ENCODE assay signal across 8 cellular contexts in the genomic region with DNA sequence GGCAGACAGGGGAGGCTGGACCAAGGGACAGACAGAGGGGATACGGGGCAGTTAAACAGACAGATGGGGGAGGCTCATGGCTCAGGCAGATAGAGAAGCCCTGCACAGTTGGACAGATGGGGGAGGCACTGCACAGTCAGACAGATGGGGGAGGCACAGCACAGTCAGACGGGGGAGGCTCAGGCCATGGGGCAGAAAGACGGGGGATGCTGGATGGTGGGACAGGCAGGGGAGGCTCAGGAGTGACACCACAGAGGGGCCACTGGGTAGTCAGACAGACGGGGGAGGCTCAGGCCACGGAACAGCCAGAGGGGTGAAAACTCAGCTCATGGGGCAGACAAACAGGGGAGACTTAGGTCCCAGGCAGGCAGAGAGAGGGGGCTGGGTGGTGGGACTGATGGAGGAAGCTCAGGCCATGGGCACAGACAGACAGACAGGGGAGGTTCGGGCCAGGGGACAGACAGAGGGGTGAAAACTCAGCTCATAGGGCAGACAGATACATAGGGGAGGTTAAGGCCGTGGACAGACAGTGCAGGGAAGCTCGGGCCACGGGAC. TPM values are rescaled to one million over a fixed set of nuclear protein-coding genes. Genes with fewer than 3 reads are reported as not detected.
A peak's percentile ranks its signal among the peaks of the same experiment; 100 is the strongest.
DNase-seq lines count a peak whose midpoint lies in the region; ATAC-seq, FAIRE-seq and TF ChIP-seq lines count a peak whose summit lies in the region.

No MANE protein-coding gene starts in this region.

- peaks cover 43% of the 10 kb centered on the region for H4K20me1 ChIP-seq in astrocyte (ENCODE audit: insufficient read depth, low read length)

- H3K79me2 ChIP-seq in astrocyte (ENCODE audit: insufficient read depth, low read length): peaks cover 50% of the 10 kb centered on the region

- CTCF ChIA-PET in activated CD8-positive, alpha-beta memory T cell treated with anti-CD3 and anti-CD28 coated beads, Interleukin-2, amount 10 ng/mL, durations not matched to agents 7 days and 5 days (lab: Charles Lee): interaction anchor here (0.8 to 7.1 kb wide), 8 partner anchors 9 to 251 kb away, joined by 3 to 77 read pairs (median 3); no protein-coding TSS in a partner anchor

- peak overlapping the region; percentile 92 for H3K4me3 Mint-ChIP-seq in activated CD8-positive, alpha-beta memory T cell treated with anti-CD3 and anti-CD28 coated beads, Interleukin-2, amount 10 ng/mL, durations not matched to agents 7 days and 5 days
- peak overlapping the region; percentile 99 for H3K4me3 Mint-ChIP-seq in astrocyte (ENCODE audit: unreplicated experiment)

- no peaks in the 10 kb centered on the region for H3K36me3 ChIP-seq in astrocyte (ENCODE audit: insufficient read depth, low read length)
- peaks cover 9% of the 10 kb centered on the region for H3K36me3 ChIP-seq in thymus (ENCODE audit: control insufficient read depth, insufficient read depth)

- peak overlapping the region; percentile 13 for H2AFZ ChIP-seq in astrocyte (ENCODE audit: low read depth, low read length)

- TF ChIP-seq POLR2A in lower leg skin (IDR thresholded peaks at IDR 0.05) (no peak), H54 (IDR thresholded peaks at IDR 0.05; ENCODE audit: low read depth, low read length) (no peak), erythroblast (IDR thresholded peaks at IDR 0.05; ENCODE audit: low read length) (no peak)

- H3K4me1 ChIP-seq in astrocyte (ENCODE audit: insufficient read depth, low read length) (peaks cover 28% of the 10 kb centered on the region), thymus (ENCODE audit: control insufficient read depth, insufficient read depth, low read length) (peaks cover 30% of the 10 kb centered on the region)

- 26 to 30% methylated on average over 9 of the region's 9 CpGs for WGBS in lower leg skin, 2 donors
- 37% methylated on average over 9 of the region's 9 CpGs for WGBS in thymus

- peak overlapping the region; percentile 87 for H3K9ac ChIP-seq in astrocyte (ENCODE audit: low read length)

- H3K27ac Mint-ChIP-seq in activated CD8-positive, alpha-beta memory T cell treated with anti-CD3 and anti-CD28 coated beads, Interleukin-2, amount 10 ng/mL, durations not matched to agents 7 days and 5 days: peak overlapping the region; percentile 84
- H3K27ac Mint-ChIP-seq in astrocyte (ENCODE audit: unreplicated experiment): peak overlapping the region; percentile 85

- H3K4me1 Mint-ChIP-seq in activated CD8-positive, alpha-beta memory T cell treated with anti-CD3 and anti-CD28 coated beads, Interleukin-2, amount 10 ng/mL, durations not matched to agents 7 days and 5 days: peaks cover 38% of the 10 kb centered on the region
- H3K4me1 Mint-ChIP-seq in astrocyte (ENCODE audit: low read depth, unreplicated experiment): peaks cover 25% of the 10 kb centered on the region

- intact Hi-C loops in lower leg skin (cut with DNase I; ENCODE audit: low total_unique reads): no loop called here

- DNase-seq in activated CD8-positive, alpha-beta memory T cell treated with anti-CD3 and anti-CD28 coated beads, Interleukin-2, amount 10 ng/mL, durations not matched to agents 7 days and 5 days: no peak
- DNase-seq in activated CD8-positive, alpha-beta memory T cell treated with anti-CD3 and anti-CD28 coated beads, Interleukin-2, amount 50 U/mL, for 48 hours: no peak
- DNase-seq in astrocyte (ENCODE audit: low read depth) (no peak), lower leg skin (ENCODE audit: low spot score in 2 of 2) (no peak), D721Med (ENCODE audit: insufficient read length, low spot score) (no peak), H54 (ENCODE audit: insufficient read length, low spot score) (no peak), erythroblast (lab: John Stamatoyannopoulos, UW) (no peak)

- H3K4me2 ChIP-seq in astrocyte (ENCODE audit: low read length): peak overlapping the region; percentile 98

- H3K27me3 ChIP-seq in astrocyte (ENCODE audit: insufficient read depth, low read length) (no peaks in the 10 kb centered on the region), thymus (ENCODE audit: control insufficient read depth, insufficient read depth) (no peaks in the 10 kb centered on the region)

- no peak for TF ChIP-seq CTCF in astrocyte (IDR thresholded peaks at IDR 0.05; ENCODE audit: insufficient read depth, low read depth, low read length)
- no peak for TF ChIP-seq CTCF in lower leg skin (IDR thresholded peaks at IDR 0.05)
- no peak for TF ChIP-seq CTCF in D721Med (IDR thresholded peaks at IDR 0.05; ENCODE audit: insufficient read depth, missing control alignments)

- H3K9me3 Mint-ChIP-seq in activated CD8-positive, alpha-beta memory T cell treated with anti-CD3 and anti-CD28 coated beads, Interleukin-2, amount 10 ng/mL, durations not matched to agents 7 days and 5 days (ENCODE audit: low read depth): no peaks in the 10 kb centered on the region
- H3K9me3 Mint-ChIP-seq in astrocyte (ENCODE audit: unreplicated experiment): no peaks in the 10 kb centered on the region

- peak overlapping the region; percentile 53 for H3K27ac ChIP-seq in astrocyte (ENCODE audit: low read depth, low read length)
- peak overlapping the region; percentile 79 for H3K27ac ChIP-seq in thymus (ENCODE audit: low read depth)

- no peaks in the 10 kb centered on the region for H3K27me3 Mint-ChIP-seq in activated CD8-positive, alpha-beta memory T cell treated with anti-CD3 and anti-CD28 coated beads, Interleukin-2, amount 10 ng/mL, durations not matched to agents 7 days and 5 days
- no peaks in the 10 kb centered on the region for H3K27me3 Mint-ChIP-seq in astrocyte (ENCODE audit: low read depth, unreplicated experiment)

- ATAC-seq in activated CD8-positive, alpha-beta memory T cell treated with anti-CD3 and anti-CD28 coated beads, Interleukin-2, amount 10 ng/mL, durations not matched to agents 7 days and 5 days: no peak

- H3K9me3 ChIP-seq in astrocyte (ENCODE audit: insufficient read depth, low read depth, low read length): no peaks in the 10 kb centered on the region
- no peaks in the 10 kb centered on the region for H3K9me3 ChIP-seq in thymus (ENCODE audit: control insufficient read depth)

- peak overlapping the region; percentile 89 for H3K4me3 ChIP-seq in astrocyte (ENCODE audit: insufficient read depth, low read depth, low read length)
- peak overlapping the region; percentile 83 for H3K4me3 ChIP-seq in lower leg skin (ENCODE audit: low read depth, poor library complexity, severe bottlenecking)
- peak overlapping the region; percentile 98 for H3K4me3 ChIP-seq in thymus (ENCODE audit: low read length)

- no peak for FAIRE-seq in astrocyte (lab: Jason Lieb, UNC)
- FAIRE-seq in D721Med (lab: Jason Lieb, UNC): no peak
- FAIRE-seq in H54 (lab: Jason Lieb, UNC): no peak

- H3K36me3 Mint-ChIP-seq in activated CD8-positive, alpha-beta memory T cell treated with anti-CD3 and anti-CD28 coated beads, Interleukin-2, amount 10 ng/mL, durations not matched to agents 7 days and 5 days: peaks cover 2% of the 10 kb centered on the region
- peaks cover 11% of the 10 kb centered on the region for H3K36me3 Mint-ChIP-seq in astrocyte (ENCODE audit: low read depth, unreplicated experiment)

RNA-seq across cellular contexts. Expression of a gene that starts 0.9 kb away (rescaled TPM):
- 10 to 100 TPM; 54.8 to 71.4 TPM for total RNA-seq in activated CD8-positive, alpha-beta memory T cell treated with anti-CD3 and anti-CD28 coated beads, Interleukin-2, amount 10 ng/mL, durations not matched to agents 7 days and 5 days
- total RNA-seq in astrocyte: 181 and 201 TPM in 2 replicates
- 10 to 100 TPM; 43.3 to 98.2 (median 56.3) TPM for total RNA-seq in lower leg skin
- 76.0 TPM for polyA plus RNA-seq in thymus

RNA-seq across cellular contexts. Expression of a gene that starts 16.2 kb away (rescaled TPM):
- total RNA-seq in activated CD8-positive, alpha-beta memory T cell treated with anti-CD3 and anti-CD28 coated beads, Interleukin-2, amount 10 ng/mL, durations not matched to agents 7 days and 5 days: 10 to 100 TPM; 50.7 to 51.7 TPM
- total RNA-seq in astrocyte (55.9 and 63.8 TPM in 2 replicates), lower leg skin (100 to 1,000 TPM; 112 to 135 (median 123) TPM)
- polyA plus RNA-seq in thymus: 111 TPM

RNA-seq across cellular contexts. Expression of a gene that starts 17.5 kb away (rescaled TPM):
- 1 to 10 TPM; 5.7 to 7.2 TPM for total RNA-seq in activated CD8-positive, alpha-beta memory T cell treated with anti-CD3 and anti-CD28 coated beads, Interleukin-2, amount 10 ng/mL, durations not matched to agents 7 days and 5 days
- total RNA-seq in astrocyte (0.68 TPM in 1 of 2 replicates, not detected in the other), lower leg skin (under 1 TPM in 1 of 4 donors, not detected in 3; 0.78 TPM)
- 4.9 TPM for polyA plus RNA-seq in thymus

RNA-seq across cellular contexts. Expression of a gene that starts 28.8 kb away (rescaled TPM):
- total RNA-seq in activated CD8-positive, alpha-beta memory T cell treated with anti-CD3 and anti-CD28 coated beads, Interleukin-2, amount 10 ng/mL, durations not matched to agents 7 days and 5 days: under 1 TPM; 0.15 to 0.23 TPM
- total RNA-seq in astrocyte: 0.09 and 0.10 TPM in 2 replicates
- under 1 TPM in 3 of 4 donors, not detected in 1; 0.19 to 0.52 (median 0.25) TPM for total RNA-seq in lower leg skin
- 0.91 TPM for polyA plus RNA-seq in thymus

RNA-seq across cellular contexts. Expression of a gene that starts 50.2 kb away (rescaled TPM):
- under 1 TPM; 0.26 to 0.54 TPM for total RNA-seq in activated CD8-positive, alpha-beta memory T cell treated with anti-CD3 and anti-CD28 coated beads, Interleukin-2, amount 10 ng/mL, durations not matched to agents 7 days and 5 days
- total RNA-seq in astrocyte (0.31 and 0.39 TPM in 2 replicates), lower leg skin (1 to 10 TPM in 2 of 4 donors, under 1 TPM in 2; 0.20 to 4.2 (median 0.90) TPM)
- polyA plus RNA-seq in thymus: 1.2 TPM
